16 cellular contexts compared by ENCODE assay signal in the genomic region with DNA sequence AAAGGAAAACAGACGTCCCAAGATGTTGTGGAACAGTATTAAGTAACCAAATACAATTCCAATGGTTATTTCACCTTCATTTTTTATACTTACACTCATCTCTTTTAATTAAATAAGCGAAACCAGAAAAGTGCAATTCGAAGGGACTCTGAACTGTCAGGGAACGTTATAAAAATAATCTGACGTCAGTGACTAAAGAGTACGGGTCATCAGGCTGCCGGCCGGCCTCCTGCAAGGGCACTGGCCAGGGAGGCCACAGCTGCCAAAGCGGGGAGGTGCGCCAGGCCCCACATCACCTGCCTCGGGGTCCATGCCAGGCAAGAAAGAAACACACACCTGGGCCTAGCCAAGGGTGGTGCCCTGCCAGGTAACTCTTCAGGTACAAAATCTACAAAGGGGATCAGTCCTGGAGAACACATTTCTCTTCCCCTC.
DNase-seq lines count a peak whose midpoint lies in the region; ATAC-seq, FAIRE-seq and TF ChIP-seq lines count a peak whose summit lies in the region.
"Had no signal": no experiment of that assay in that cellular context is flagged by ENCODE, and none has a peak within 500 bp of the region (broad histone marks: within the 10 kb centered on the region; RNA-seq: fewer than 3 reads in every experiment).

No MANE protein-coding gene starts in this region.

- H3K9ac ChIP-seq in GM23248 (peak overlapping the region; percentile 26; the same call in 1 of the 2 replicates), endothelial cell of umbilical vein (replicated peaks; ENCODE audit: extremely low read depth, insufficient read depth, low read length) (peak overlapping the region; percentile 27)
- H3K9ac ChIP-seq: KMS-11 had no signal

- peaks cover 13% of the 10 kb centered on the region; the same call in 1 of the 2 replicates for H3F3A ChIP-seq in GM23248 (ENCODE audit: insufficient read depth)

- TF ChIP-seq CTCF in endothelial cell of umbilical vein (IDR thresholded peaks at IDR 0.05; ENCODE audit: extremely low read depth in 1 of 2, insufficient read depth in 1 of 2, low read depth in 1 of 2, low read length in 2 of 2) (no peak), left lung (IDR thresholded peaks at IDR 0.05) (no peak)

- no peak for TF ChIP-seq POLR2A in endothelial cell of umbilical vein (IDR thresholded peaks at IDR 0.05; ENCODE audit: low read depth, low read length)

- H3K79me2 ChIP-seq in GM23248 (ENCODE audit: insufficient read depth) = no peaks in the 10 kb centered on the region
- no peaks in the 10 kb centered on the region for H3K79me2 ChIP-seq in endothelial cell of umbilical vein (ENCODE audit: control insufficient read depth, insufficient read depth, low read length)

- H3K9me1 ChIP-seq in endothelial cell of umbilical vein (replicated peaks; ENCODE audit: control insufficient read depth, extremely low read depth, insufficient read depth, low read length) = no peaks in the 10 kb centered on the region

- dilution Hi-C loops in endothelial cell of umbilical vein (cut with MboI; ENCODE audit: extremely low pct_ligation_motif_present, low sequenced_read_pairs) = no loop called here

- H3K36me3 ChIP-seq in GM23248 (ENCODE audit: low read depth) (no peaks in the 10 kb centered on the region), endothelial cell of umbilical vein (ENCODE audit: control insufficient read depth in 2 of 2, extremely low read depth in 1 of 2, insufficient read depth in 2 of 2, low read length in 2 of 2) (no peaks in the 10 kb centered on the region), left lung (no peaks in the 10 kb centered on the region), small intestine (ENCODE audit: control insufficient read depth in 2 of 2, insufficient read depth in 2 of 2, low read length in 2 of 2) (no peaks in the 10 kb centered on the region)

- in situ Hi-C loops in GM23248 (cut with MboI) = no loop called here

- no peaks in the 10 kb centered on the region for H3K9me2 ChIP-seq in GM23248 (ENCODE audit: insufficient read depth)

- H3K4me3 ChIP-seq in GM23248 (no peak overlapping the region), endothelial cell of umbilical vein (replicated peaks in 1 of 3; ENCODE audit: insufficient read depth in 1 of 3, low read depth in 1 of 3, low read length in 3 of 3) (no peak overlapping the region), left lung (no peak overlapping the region), small intestine (ENCODE audit: low read depth in 1 of 2, low read length in 2 of 2) (no peak overlapping the region)

- CTCF ChIA-PET in endothelial cell of umbilical vein (lab: Charles Lee) = interaction anchor here (0.7 to 2.3 kb wide), 2 partner anchors 128 to 298 kb away, joined by 4 to 6 read pairs; no protein-coding TSS in a partner anchor

- POLR2A ChIA-PET in endothelial cell of umbilical vein (lab: Charles Lee) = no interaction called here

- ATAC-seq in left lung (no peak), GM21737 (IDR thresholded peaks at IDR 0.05; ENCODE audit: unreplicated experiment) (no peak), HG02759 (IDR thresholded peaks at IDR 0.05; ENCODE audit: unreplicated experiment) (no peak), HG02870 (IDR thresholded peaks at IDR 0.05; ENCODE audit: unreplicated experiment) (no peak)
- ATAC-seq: stimulated activated naive B cell treated with anti-CD40 and anti-IgM and Interleukin-4, amounts not matched to agents 10 μg/mL and 1 μg/mL and 100 μg/mL, for 72 hours had no signal

- WGBS in GM23248 (ENCODE audit: low coverage in 1 of 2, low lambda C conversion rate in 2 of 2, missing lambda C conversion rate in 2 of 2), 2 experiments = 48 to 50% methylated on average over 11 of the region's 11 CpGs
- WGBS in small intestine, 3 donors = 24 to 50% (median 26%) methylated on average over 11 of the region's 11 CpGs

- intact Hi-C loops in endothelial cell of umbilical vein (cut with micrococcal nuclease) (no loop called here), left lung (cut with DNase I) (loop anchor here in 1 of 2 donors (5.0 kb wide), 1 partner anchor 128 kb away; no protein-coding TSS in a partner anchor)

- no peaks in the 10 kb centered on the region for H3K27me3 ChIP-seq in GM23248 (replicated peaks; ENCODE audit: insufficient read depth)
- no peaks in the 10 kb centered on the region for H3K27me3 ChIP-seq in endothelial cell of umbilical vein (ENCODE audit: control insufficient read depth in 2 of 2, insufficient read depth in 2 of 2, low read length in 2 of 2)
- H3K27me3 ChIP-seq in left lung = no peaks in the 10 kb centered on the region
- H3K27me3 ChIP-seq in small intestine (ENCODE audit: control insufficient read depth in 2 of 2, insufficient read depth in 2 of 2, low read length in 2 of 2) = no peaks in the 10 kb centered on the region

- H2AFZ ChIP-seq in GM23248 = peak overlapping the region; percentile 75
- H2AFZ ChIP-seq in endothelial cell of umbilical vein (ENCODE audit: low read depth, low read length) = peak overlapping the region; percentile 18

- peak; percentile 53 for FAIRE-seq in endothelial cell of umbilical vein (lab: Jason Lieb, UNC)
- no peak for FAIRE-seq in small intestine (lab: Jason Lieb, UNC)
- FAIRE-seq: GM12891 had no signal

- H3K4me1 ChIP-seq in GM23248 (ENCODE audit: insufficient read depth) = peaks cover 29% of the 10 kb centered on the region
- H3K4me1 ChIP-seq in endothelial cell of umbilical vein (ENCODE audit: control insufficient read depth, extremely low read depth, insufficient read depth, low read length) = peaks cover 14% of the 10 kb centered on the region
- H3K4me1 ChIP-seq in left lung = peaks cover 5 to 11% of the 10 kb centered on the region in 2 donors
- H3K4me1 ChIP-seq in small intestine (ENCODE audit: control insufficient read depth in 2 of 2, insufficient read depth in 1 of 2, low read depth in 1 of 2, low read length in 1 of 2) = peaks cover 4% of the 10 kb centered on the region in 2 donors

- peak; percentile 32 for DNase-seq in GM23248
- DNase-seq in endothelial cell of umbilical vein (ENCODE audit: low read depth, low spot score) = peak; percentile 57
- DNase-seq in left lung = peak in 1 of 2 donors; percentile 68
- DNase-seq in small intestine = peak; percentile 39
- no peak for DNase-seq in effector CD8-positive, alpha-beta T cell (lab: John Stamatoyannopoulos, UW)
- DNase-seq: activated CD4-positive, alpha-beta T cell treated with anti-CD3 and anti-CD28 coated beads, Interleukin-2, amount 50 U/mL, for 48 hours; activated naive CD4-positive, alpha-beta T cell treated with anti-CD3 and anti-CD28 coated beads for 36 hours; DMS79; effector CD4-positive, alpha-beta T cell; stimulated activated CD4-positive, alpha-beta T cell treated with anti-CD3 and anti-CD28 coated beads, Interleukin-1b, Interleukin-23, amount 100 ng/mL, for 48 hours; stimulated activated naive B cell treated with anti-CD40 and anti-IgM and Interleukin-4, amounts not matched to agents 10 μg/mL and 1 μg/mL and 100 μg/mL, for 72 hours had no signal

- H4K20me1 ChIP-seq in GM23248 (ENCODE audit: insufficient read depth) (no peaks in the 10 kb centered on the region), endothelial cell of umbilical vein (replicated peaks; ENCODE audit: control insufficient read depth, extremely low read depth, insufficient read depth, low read length) (no peaks in the 10 kb centered on the region)

- BruUV-seq in endothelial cell of umbilical vein (replicated peaks; lab: Mats Ljungman, UMichigan) = no TSS peak

- H3K9me3 ChIP-seq in GM23248 (ENCODE audit: low read depth) = no peaks in the 10 kb centered on the region
- no peaks in the 10 kb centered on the region for H3K9me3 ChIP-seq in endothelial cell of umbilical vein (replicated peaks; ENCODE audit: control insufficient read depth, insufficient read depth, low read length)
- H3K9me3 ChIP-seq in left lung = no peaks in the 10 kb centered on the region
- H3K9me3 ChIP-seq in small intestine (ENCODE audit: control insufficient read depth, low read depth) = no peaks in the 10 kb centered on the region

- H3K4me2 ChIP-seq in GM23248 (ENCODE audit: unreplicated experiment) = peak overlapping the region; percentile 19
- H3K4me2 ChIP-seq in endothelial cell of umbilical vein (ENCODE audit: insufficient read depth, low read length) = peak overlapping the region; percentile 75
- H3K4me2 ChIP-seq: KMS-11 had no signal

- H3K27ac ChIP-seq in GM23248 = peak overlapping the region; percentile 64
- H3K27ac ChIP-seq in endothelial cell of umbilical vein (ENCODE audit: insufficient read depth, low read depth, low read length) = peak overlapping the region; percentile 13
- peak overlapping the region; percentile 38 to 81 for H3K27ac ChIP-seq in left lung
- peak overlapping the region; percentile 47 to 71 for H3K27ac ChIP-seq in small intestine (ENCODE audit: low read depth in 1 of 2, low read length in 1 of 2)
- H3K27ac ChIP-seq: KMS-11 had no signal

TF ChIP-seq in endothelial cell of umbilical vein, 7 proteins besides CTCF, POLR2A, EP300 and RAD21:
- no peak for TF ChIP-seq EZH2 (IDR thresholded peaks at IDR 0.05; ENCODE audit: borderline replicate concordance, low read depth, low read length, severe bottlenecking)
- no peak for TF ChIP-seq MAX (IDR thresholded peaks at IDR 0.05; ENCODE audit: insufficient read depth, insufficient read length)
- no peak for TF ChIP-seq FOS (IDR thresholded peaks at IDR 0.05; ENCODE audit: borderline replicate concordance, insufficient read depth, low read length)
- no peak for TF ChIP-seq MYC (IDR thresholded peaks at IDR 0.05; ENCODE audit: low read depth, low read length)
- no peak for TF ChIP-seq POLR2AphosphoS5 (IDR thresholded peaks at IDR 0.05; ENCODE audit: insufficient read depth, low read depth, low read length)
- no peak for TF ChIP-seq GATA2 (IDR thresholded peaks at IDR 0.05; ENCODE audit: insufficient read depth, insufficient read length, low read depth, low read length)
- TF ChIP-seq JUN (IDR thresholded peaks at IDR 0.05; ENCODE audit: borderline replicate concordance, insufficient read depth, insufficient read length, low read depth) = no peak

Comparison
In these comparisons a context has a peak if more than half of its experiments do, and no peak if none do; other contexts are left out.
1. H3K27ac ChIP-seq: peak in every context shown above with its lines; median percentile 64 in GM23248; 60 in left lung; 59 in small intestine; 13 in endothelial cell of umbilical vein.